ENCODE assay signal across 8 cellular contexts in genomic region chr11:72668645-72669347, GRCh38. TPM values are rescaled to one million over a fixed set of nuclear protein-coding genes. Genes with fewer than 3 reads are reported as not detected.
DNase-seq lines count a peak whose midpoint lies in the region; ATAC-seq, FAIRE-seq and TF ChIP-seq lines count a peak whose summit lies in the region.

No MANE protein-coding gene starts in this region.

- H3K4me3 ChIP-seq in colonic mucosa = no peak overlapping the region

- no peaks in the 10 kb centered on the region for H3K27me3 ChIP-seq in colonic mucosa

- peak; percentile 85 for DNase-seq in GM12892 (ENCODE audit: insufficient read length)
- peak; percentile 60 for DNase-seq in ecto neural progenitor cell (ENCODE audit: low spot score)
- no peak for DNase-seq in SIG-M5 (lab: John Stamatoyannopoulos, UW)
- no peak for DNase-seq in KG1 (lab: John Stamatoyannopoulos, UW)
- no peak for DNase-seq in RPMI8226
- DNase-seq in colonic mucosa = no peak

- no peaks in the 10 kb centered on the region for H3K4me1 ChIP-seq in colonic mucosa

- intact Hi-C loops in colonic mucosa (cut with DNase I) = no loop called here

- H3K9me3 ChIP-seq in colonic mucosa = no peaks in the 10 kb centered on the region

- H3K27ac ChIP-seq in colonic mucosa = no peak overlapping the region

- TF ChIP-seq CTCF in colonic mucosa (IDR thresholded peaks at IDR 0.05) = no peak

- TF ChIP-seq POLR2A in GM12892 (IDR thresholded peaks at IDR 0.05; ENCODE audit: low read depth, low read length) = no peak

- no peaks in the 10 kb centered on the region for H3K36me3 ChIP-seq in colonic mucosa

- ATAC-seq in GM21360 (IDR thresholded peaks at IDR 0.05; ENCODE audit: unreplicated experiment) (peak; percentile 73), HG03460 (IDR thresholded peaks at IDR 0.05; ENCODE audit: unreplicated experiment) (peak; percentile 87)

- peak; percentile 96 for FAIRE-seq in GM12892 (lab: Jason Lieb, UNC)

- H3K9ac ChIP-seq in colonic mucosa (ENCODE audit: low read depth in 2 of 2, low read length in 2 of 2) = no peak overlapping the region

RNA-seq across cellular contexts. Expression of gene PDE2A, which starts 5.4 kb away (rescaled TPM):
- 1.7 TPM for polyA plus RNA-seq in GM12892 (2012; ENCODE audit: missing spikeins)
- 1 to 10 TPM; 5.6 to 8.9 TPM for total RNA-seq in colonic mucosa

Comparison
In these comparisons a context has a peak if more than half of its experiments do, and no peak if none do; other contexts are left out.
1. DNase-seq: peak in GM12892 (single experiment) and ecto neural progenitor cell (single experiment); none in SIG-M5 (single experiment), KG1 (single experiment), RPMI8226 (single experiment) and colonic mucosa (single experiment).